ENCODE assay signal across 8 cellular contexts in genomic region chr7:155001756-155002410, GRCh38. TPM values are rescaled to one million over a fixed set of nuclear protein-coding genes. Genes with fewer than 3 reads are reported as not detected.
A peak's percentile ranks its signal among the peaks of the same experiment; 100 is the strongest.
DNase-seq lines count a peak whose midpoint lies in the region; ATAC-seq, FAIRE-seq and TF ChIP-seq lines count a peak whose summit lies in the region.

No MANE protein-coding gene starts in this region.

- ATAC-seq in A549 (peak; percentile 27 to 37; a peak in 5 of 6 replicates), GM18498 (IDR thresholded peaks at IDR 0.05; ENCODE audit: unreplicated experiment) (peak; percentile 16), HG02943 (IDR thresholded peaks at IDR 0.05; ENCODE audit: low read depth, unreplicated experiment) (peak; percentile 5)

- TF ChIP-seq RAD21 in A549 (conservative IDR thresholded peaks at IDR 0.05 in 1 of 2, IDR thresholded peaks at IDR 0.05 in 1 of 2) = no peak
- no peak for TF ChIP-seq RAD21 in SK-N-SH (IDR thresholded peaks at IDR 0.05; ENCODE audit: low read length)

- H3K4me3 ChIP-seq in A549 (peak overlapping the region; percentile 96), SK-N-SH (ENCODE audit: low read depth in 2 of 2, low read length in 1 of 2) (peak overlapping the region; percentile 74 to 94), fibroblast of lung (replicated peaks in 1 of 4; ENCODE audit: control extremely low read depth in 1 of 4, insufficient read depth in 1 of 4, low read depth in 3 of 4, low read length in 4 of 4) (peak overlapping the region; percentile 60 to 72 (median 63)), prostate gland (peak overlapping the region; percentile 95 to 97)

- TF ChIP-seq POLR2A in A549 (IDR thresholded peaks at IDR 0.05; ENCODE audit: low read length) (no peak), prostate gland (IDR thresholded peaks at IDR 0.05) (no peak)

- H3K79me2 ChIP-seq in SK-N-SH (ENCODE audit: insufficient read depth) = peaks cover 42% of the 10 kb centered on the region
- peaks cover 28% of the 10 kb centered on the region for H3K79me2 ChIP-seq in fibroblast of lung (ENCODE audit: control insufficient read depth, insufficient read depth, low read length)

- H3K4me1 ChIP-seq in A549 = peaks cover 6% of the 10 kb centered on the region; the same call in 1 of the 3 replicates
- peaks cover 0 to 5% of the 10 kb centered on the region in 2 experiments; a peak in 2 of 4 replicates for H3K4me1 ChIP-seq in SK-N-SH (ENCODE audit: control insufficient read depth in 1 of 2, insufficient read depth in 2 of 2, low read depth in 1 of 2, low read length in 1 of 2)
- H3K4me1 ChIP-seq in fibroblast of lung (ENCODE audit: control insufficient read depth, extremely low read depth, insufficient read depth, low read length) = peaks cover 5% of the 10 kb centered on the region
- H3K4me1 ChIP-seq in prostate gland (replicated peaks) = no peaks in the 10 kb centered on the region

- H3K9me2 ChIP-seq in SK-N-SH = no peaks in the 10 kb centered on the region

- H3K27me3 ChIP-seq in SK-N-SH (ENCODE audit: insufficient read depth) (no peaks in the 10 kb centered on the region), fibroblast of lung (ENCODE audit: control insufficient read depth, insufficient read depth, low read length) (no peaks in the 10 kb centered on the region), prostate gland (replicated peaks; ENCODE audit: insufficient read depth) (no peaks in the 10 kb centered on the region)

- peak overlapping the region; percentile 67 for H3K9ac ChIP-seq in SK-N-SH
- peak overlapping the region; percentile 76 for H3K9ac ChIP-seq in fibroblast of lung (ENCODE audit: insufficient read depth, low read length)

- H3K4me2 ChIP-seq in A549 (peak overlapping the region; percentile 94), SK-N-SH (peak overlapping the region; percentile 75), fibroblast of lung (ENCODE audit: extremely low read depth, insufficient read depth, low read length) (peak overlapping the region; percentile 76)

- TF ChIP-seq EP300 in A549 (IDR thresholded peaks at IDR 0.05) = no peak
- TF ChIP-seq EP300 in SK-N-SH (IDR thresholded peaks at IDR 0.05; ENCODE audit: borderline replicate concordance in 1 of 2, low read depth in 1 of 2, low read length in 1 of 2) = no peak

- H3K27ac ChIP-seq in A549 (peak overlapping the region; percentile 98 to 100), SK-N-SH (ENCODE audit: low read depth in 2 of 2, low read length in 1 of 2) (no peak overlapping the region; a peak in 1 of 4 replicates), fibroblast of lung (ENCODE audit: insufficient read depth, low read length) (peak overlapping the region; percentile 36), prostate gland (peak overlapping the region; percentile 60 to 95)

- DNase-seq in A549 (ENCODE audit: low read depth in 1 of 2, low spot score in 1 of 2) (peak; percentile 16 to 26), SK-N-SH (no peak), fibroblast of lung (ENCODE audit: low read depth in 2 of 2) (peak; percentile 3 to 9), prostate gland (ENCODE audit: low spot score) (no peak), H4 (ENCODE audit: low spot score) (no peak), islet precursor cell (no peak)

- H2AFZ ChIP-seq in SK-N-SH (ENCODE audit: low read depth) = peak overlapping the region; percentile 12; the same call in 1 of the 2 replicates
- H2AFZ ChIP-seq in fibroblast of lung (ENCODE audit: low read length) = no peak overlapping the region

- POLR2A ChIA-PET in A549 (lab: Yijun Ruan, JAX) = interaction anchor here (0.7 kb wide), 1 partner anchor 451 kb away, joined by 3 read pairs; no protein-coding TSS in a partner anchor
- POLR2A ChIA-PET in SK-N-SH (lab: Yijun Ruan, JAX) = no interaction called here

- CTCF ChIA-PET in A549 (lab: Yijun Ruan, JAX) = interaction anchor here (0.6 to 2.1 kb wide), 4 partner anchors 8 to 1535 kb away, joined by 3 to 5 read pairs (median 4); no protein-coding TSS in a partner anchor
- CTCF ChIA-PET in SK-N-SH (lab: Yijun Ruan, JAX) = interaction anchor here (0.7 to 2.0 kb wide), 5 partner anchors 9 to 343 kb away, joined by 3 to 5 read pairs (median 4); no protein-coding TSS in a partner anchor

- TF ChIP-seq CTCF in A549 (IDR thresholded peaks at IDR 0.05) (no peak), SK-N-SH (IDR thresholded peaks at IDR 0.05) (no peak), fibroblast of lung (conservative IDR thresholded peaks at IDR 0.05 in 1 of 2, IDR thresholded peaks at IDR 0.05 in 1 of 2; ENCODE audit: low read depth in 1 of 2, low read length in 2 of 2) (no peak), prostate gland (IDR thresholded peaks at IDR 0.05) (no peak)

- WGBS in A549 (ENCODE audit: missing lambda C conversion rate) = 32% methylated on average over 12 of the region's 24 CpGs
- 39% methylated on average over 12 of the region's 24 CpGs for WGBS in SK-N-SH (ENCODE audit: low lambda C conversion rate)
- 28% methylated on average over 15 of the region's 24 CpGs for WGBS in prostate gland

- H3K36me3 ChIP-seq in SK-N-SH (replicated peaks in 1 of 2; ENCODE audit: control insufficient read depth in 1 of 2, insufficient read depth in 2 of 2, low read length in 1 of 2) (peaks cover 13 to 15% of the 10 kb centered on the region in 2 experiments), fibroblast of lung (ENCODE audit: control insufficient read depth, insufficient read depth, low read length) (peaks cover 2% of the 10 kb centered on the region), prostate gland (no peaks in the 10 kb centered on the region)

- H3K9me3 ChIP-seq in A549 (no peaks in the 10 kb centered on the region), SK-N-SH (no peaks in the 10 kb centered on the region), fibroblast of lung (ENCODE audit: control insufficient read depth, insufficient read depth, low read depth, low read length) (no peaks in the 10 kb centered on the region), prostate gland (no peaks in the 10 kb centered on the region)

- intact Hi-C loops in prostate gland (cut with DNase I) = loop anchor here (2.0 to 10.0 kb wide), 4 partner anchors 73 to 297 kb away; partner anchors contain the start of gene HTR5A

- H3F3A ChIP-seq in SK-N-SH (replicated peaks; ENCODE audit: insufficient read depth) = no peaks in the 10 kb centered on the region

- no peak for FAIRE-seq in A549 (lab: Jason Lieb, UNC)

- H4K20me1 ChIP-seq in SK-N-SH (ENCODE audit: insufficient read depth) (peaks cover 21% of the 10 kb centered on the region; the same call in 1 of the 2 replicates), fibroblast of lung (ENCODE audit: control insufficient read depth, extremely low read depth, insufficient read depth, low read length) (no peaks in the 10 kb centered on the region)

TF ChIP-seq in A549, 52 proteins besides CTCF, POLR2A, EP300 and RAD21 (continues in another document):
- no peak for TF ChIP-seq TFCP2L1 (CRISPR knock-in tag; IDR thresholded peaks at IDR 0.05)
- no peak for TF ChIP-seq HDAC2 (IDR thresholded peaks at IDR 0.05)
- no peak for TF ChIP-seq E2F6 (IDR thresholded peaks at IDR 0.05; ENCODE audit: borderline replicate concordance, low read depth)
- TF ChIP-seq EHMT2 (IDR thresholded peaks at IDR 0.05; ENCODE audit: low read depth) = no peak

TF ChIP-seq in SK-N-SH, 30 proteins besides CTCF, POLR2A, EP300 and RAD21 (continues in another document):
- peak; percentile 66 for TF ChIP-seq MXI1 (IDR thresholded peaks at IDR 0.05; ENCODE audit: low read depth, low read length)
- TF ChIP-seq SMC3 (IDR thresholded peaks at IDR 0.05; ENCODE audit: low read depth, low read length) = no peak
- TF ChIP-seq FOSL2 (IDR thresholded peaks at IDR 0.05; ENCODE audit: borderline replicate concordance, low read depth) = no peak
- no peak for TF ChIP-seq ZBTB33 (IDR thresholded peaks at IDR 0.05; ENCODE audit: borderline replicate concordance, low read depth)
- TF ChIP-seq TEAD4 (IDR thresholded peaks at IDR 0.05; ENCODE audit: borderline replicate concordance, insufficient read depth) = no peak
- peak; percentile 66 for TF ChIP-seq MAX (IDR thresholded peaks at IDR 0.05; ENCODE audit: low read depth)
- TF ChIP-seq FOXM1 (IDR thresholded peaks at IDR 0.05; ENCODE audit: low read depth) = no peak

RNA-seq across cellular contexts. Expression of gene PAXIP1, which starts 1.0 kb away (rescaled TPM):
- polyA plus RNA-seq in A549 (2011; rRNA removed) (15.7 and 18.3 TPM in 2 replicates), A549 (2017; fragmentation: RNase III; extraction: RNeasy Plus Mini Kit Qiagen cat#74134 plus additional on column Dnase treatment) (15.2 to 15.5 TPM (median 15.3 TPM) in 3 replicates), SK-N-SH (2012; rRNA removed) (9.2 and 9.3 TPM in 2 replicates), fibroblast of lung (5.8 and 7.7 TPM in 2 replicates)
- 17.3 and 22.2 TPM in 2 replicates for polyA plus RNA-seq in A549 (2012; cell fraction: cytosol; rRNA removed)
- polyA plus RNA-seq in A549 (2012; cell fraction: nucleus; rRNA removed) = 21.5 and 28.4 TPM in 2 replicates
- 6.8 and 9.7 TPM in 2 replicates for polyA minus RNA-seq in A549 (2011; rRNA and poly(A)+ RNA removed)
- polyA plus RNA-seq in SK-N-SH (2012; cell fraction: cytosol; rRNA removed) = 7.6 and 8.6 TPM in 2 replicates
- polyA plus RNA-seq in SK-N-SH (2012; cell fraction: nucleus; rRNA removed) = 16.2 and 20.8 TPM in 2 replicates
- total RNA-seq in fibroblast of lung (6.4 and 6.9 TPM in 2 replicates), prostate gland (10 to 100 TPM; 15.8 to 24.1 TPM)
- 5.2 and 6.1 TPM in 2 replicates for polyA plus RNA-seq in fibroblast of lung (2012)
- 2.0 and 4.9 TPM in 2 replicates for polyA minus RNA-seq in fibroblast of lung (ENCODE audit: low replicate concordance)
- total RNA-seq in H4 (2014; rRNA removed; shearing (Covaris generic)) = 11.5 and 13.4 TPM in 2 replicates

Comparison
In these comparisons a context has a peak if more than half of its experiments do, and no peak if none do; other contexts are left out.
1. DNase-seq: peak in A549 (2 of 2) and fibroblast of lung (2 of 2); none in SK-N-SH (single experiment), prostate gland (single experiment), H4 (single experiment) and islet precursor cell (single experiment).
2. H3K27ac ChIP-seq: peak in A549 (2 of 2), fibroblast of lung (single experiment) and prostate gland (2 of 2); none in SK-N-SH (0 of 2).
3. Of the 12 proteins assayed by ChIP-seq in both A549 and SK-N-SH: peak only in A549: none; only in SK-N-SH: MAX; in both: none; in neither: 11.
4. Peak in every context shown above with its lines, with median percentiles within 50 percentile points of each other: ATAC-seq, H3K4me2 ChIP-seq and H3K4me3 ChIP-seq.